8 cellular contexts compared by ENCODE assay signal in genomic region chr1:53838654-53838974, GRCh38. TPM values are rescaled to one million over a fixed set of nuclear protein-coding genes. Genes with fewer than 3 reads are reported as not detected.
DNase-seq lines count a peak whose midpoint lies in the region; ATAC-seq and TF ChIP-seq lines count a peak whose summit lies in the region.

No MANE protein-coding gene starts in this region.

- H3K36me3 ChIP-seq in CD8-positive, alpha-beta T cell (ENCODE audit: insufficient read depth, low read length): no peaks in the 10 kb centered on the region
- 0 out of 2 replicates have a peak, but pooled peaks cover 6% of the 10 kb centered on the region for H3K36me3 ChIP-seq in PC-3 (ENCODE audit: low read depth, low read length)

- H3K36me3 Mint-ChIP-seq in CD8-positive, alpha-beta T cell: peaks cover 9% of the 10 kb centered on the region
- H3K36me3 Mint-ChIP-seq in endothelial cell (ENCODE audit: low read depth, unreplicated experiment) (peaks cover 4% of the 10 kb centered on the region), osteocyte (ENCODE audit: unreplicated experiment) (no peaks in the 10 kb centered on the region)

- peak overlapping the region; percentile 87 for H3K4me2 ChIP-seq in PC-3 (ENCODE audit: low read length)

- H4K20me1 ChIP-seq in PC-3 (ENCODE audit: low read length): peaks cover 3% of the 10 kb centered on the region; the same call in 1 of the 2 replicates

- H3K4me3 ChIP-seq in CD8-positive, alpha-beta T cell (ENCODE audit: low read depth, low read length): peak overlapping the region; percentile 93
- peak overlapping the region; percentile 95 for H3K4me3 ChIP-seq in PC-3 (ENCODE audit: low read length)

- peak overlapping the region; percentile 91 for H3K27ac ChIP-seq in CD8-positive, alpha-beta T cell (ENCODE audit: low read depth, low read length)
- H3K27ac ChIP-seq in PC-3 (ENCODE audit: low read length): no peak overlapping the region; the same call in 1 of the 2 replicates

- peak overlapping the region; percentile 49 for H2AFZ ChIP-seq in PC-3 (ENCODE audit: low read length)

- H3K27ac Mint-ChIP-seq in CD8-positive, alpha-beta T cell: peak overlapping the region; percentile 98
- no peak overlapping the region for H3K27ac Mint-ChIP-seq in endothelial cell (ENCODE audit: unreplicated experiment)
- no peak overlapping the region for H3K27ac Mint-ChIP-seq in osteocyte (ENCODE audit: unreplicated experiment)

- peaks cover 3% of the 10 kb centered on the region for H3K27me3 Mint-ChIP-seq in CD8-positive, alpha-beta T cell (ENCODE audit: low read depth)
- H3K27me3 Mint-ChIP-seq in endothelial cell (ENCODE audit: unreplicated experiment): peaks cover 2% of the 10 kb centered on the region
- H3K27me3 Mint-ChIP-seq in osteocyte (ENCODE audit: unreplicated experiment): no peaks in the 10 kb centered on the region

- TF ChIP-seq CTCF in CD8-positive, alpha-beta T cell (IDR thresholded peaks at IDR 0.05): no peak
- TF ChIP-seq CTCF in PC-3 (conservative IDR thresholded peaks at IDR 0.05; ENCODE audit: low read depth, low read length) (no peak), endothelial cell (IDR thresholded peaks at IDR 0.05; ENCODE audit: unreplicated experiment) (no peak), osteocyte (IDR thresholded peaks at IDR 0.05) (no peak)

- no peak for ATAC-seq in CD8-positive, alpha-beta T cell
- no peak for ATAC-seq in PC-3
- ATAC-seq in HG02973 (IDR thresholded peaks at IDR 0.05; ENCODE audit: unreplicated experiment): no peak

- H3K4me1 Mint-ChIP-seq in CD8-positive, alpha-beta T cell (ENCODE audit: low read depth): peaks cover 24% of the 10 kb centered on the region
- H3K4me1 Mint-ChIP-seq in endothelial cell (ENCODE audit: unreplicated experiment) (peaks cover 7% of the 10 kb centered on the region), osteocyte (ENCODE audit: unreplicated experiment) (peaks cover 13% of the 10 kb centered on the region)

- peaks cover 45% of the 10 kb centered on the region for H3K79me2 ChIP-seq in PC-3 (ENCODE audit: low read length)

- no peaks in the 10 kb centered on the region for H3K9me3 ChIP-seq in CD8-positive, alpha-beta T cell (ENCODE audit: low read length)
- H3K9me3 ChIP-seq in PC-3 (ENCODE audit: low read length): 0 out of 2 replicates have a peak, but pooled peaks cover 3% of the 10 kb centered on the region

- POLR2A ChIA-PET in CD8-positive, alpha-beta T cell (lab: Charles Lee): interaction anchor here (0.6 to 1.6 kb wide), 6 partner anchors 9 to 214 kb away, joined by 3 to 4 read pairs (median 4); partner anchors contain the start of genes IFT25 and TMEM59
- POLR2A ChIA-PET in PC-3 (lab: Charles Lee; ENCODE audit: unreplicated experiment): no interaction called here

- no peak for DNase-seq in CD8-positive, alpha-beta T cell
- no peak for DNase-seq in PC-3
- DNase-seq in endothelial cell (ENCODE audit: low spot score): no peak
- DNase-seq in osteocyte (ENCODE audit: extremely low spot score, unreplicated experiment): no peak
- no peak for DNase-seq in NCI-H1436 treated with DMSO at 0.1 percent for 48 hours (lab: John Stamatoyannopoulos, UW)
- no peak for DNase-seq in DMS53 (lab: John Stamatoyannopoulos, UW)
- DNase-seq in GM03348 (ENCODE audit: low spot score): no peak

- CTCF ChIA-PET in CD8-positive, alpha-beta T cell (lab: Charles Lee): interaction anchor here (3.8 kb wide), 1 partner anchor 22 kb away, joined by 21 read pairs; no protein-coding TSS in a partner anchor
- CTCF ChIA-PET in PC-3 (lab: Charles Lee): no interaction called here

- H3K4me3 Mint-ChIP-seq in CD8-positive, alpha-beta T cell: peak overlapping the region; percentile 91
- peak overlapping the region; percentile 100 for H3K4me3 Mint-ChIP-seq in endothelial cell (ENCODE audit: unreplicated experiment)
- peak overlapping the region; percentile 95 for H3K4me3 Mint-ChIP-seq in osteocyte (ENCODE audit: unreplicated experiment)

- peaks cover 16% of the 10 kb centered on the region for H3K4me1 ChIP-seq in CD8-positive, alpha-beta T cell (ENCODE audit: insufficient read depth, low read length)
- H3K4me1 ChIP-seq in PC-3 (ENCODE audit: insufficient read depth, low read length): peaks cover 23% of the 10 kb centered on the region

- H3K27me3 ChIP-seq in CD8-positive, alpha-beta T cell (ENCODE audit: insufficient read depth, low read length): no peaks in the 10 kb centered on the region
- no peaks in the 10 kb centered on the region for H3K27me3 ChIP-seq in PC-3 (ENCODE audit: low read length)

- intact Hi-C loops in CD8-positive, alpha-beta T cell (cut with DNase I, micrococcal nuclease): loop anchor here (1.0 to 10.0 kb wide), 13 partner anchors 51 to 1784 kb away; partner anchors contain the start of genes CYB5RL (in 2 of the 2), MAGOH (in 2 of the 2), MRPL37 (in 2 of the 2) and TCEANC2 (in 2 of the 2)
- intact Hi-C loops in PC-3 (cut with micrococcal nuclease): loop anchor here (5.0 kb wide), 1 partner anchor 101 kb away; the partner anchor contains the start of gene GLIS1

- BruUV-seq in PC-3 (replicated peaks; lab: Mats Ljungman, UMichigan): no TSS peak

- peaks cover 3% of the 10 kb centered on the region for H3K9me3 Mint-ChIP-seq in CD8-positive, alpha-beta T cell
- peaks cover 4% of the 10 kb centered on the region for H3K9me3 Mint-ChIP-seq in endothelial cell (ENCODE audit: unreplicated experiment)
- H3K9me3 Mint-ChIP-seq in osteocyte (ENCODE audit: unreplicated experiment): no peaks in the 10 kb centered on the region

- H3K9me2 ChIP-seq in PC-3 (replicated peaks; ENCODE audit: low read length): no peaks in the 10 kb centered on the region

- H3F3A ChIP-seq in PC-3 (ENCODE audit: low read length, unreplicated experiment): peaks cover 7% of the 10 kb centered on the region

- peak overlapping the region; percentile 91 for H3K9ac ChIP-seq in PC-3 (ENCODE audit: low read length)

RNA-seq across cellular contexts. Expression of gene NDC1, which starts 0.5 kb away (rescaled TPM):
- 1 to 10 TPM; 6.1 to 6.6 TPM for total RNA-seq in CD8-positive, alpha-beta T cell
- total RNA-seq in PC-3 (2014; rRNA removed) (59.3 and 63.6 TPM in 2 replicates), endothelial cell (ENCODE audit: unreplicated experiment) (13.3 TPM), osteocyte (9.8 and 10.7 TPM in 2 replicates)

RNA-seq across cellular contexts. Expression of gene YIPF1, which starts 51.0 kb away (rescaled TPM):
- total RNA-seq in CD8-positive, alpha-beta T cell: 1 to 10 TPM; 4.6 to 5.4 TPM
- total RNA-seq in PC-3 (2014; rRNA removed) (21.1 and 22.7 TPM in 2 replicates), endothelial cell (ENCODE audit: unreplicated experiment) (26.3 TPM), osteocyte (25.3 and 25.6 TPM in 2 replicates)

RNA-seq across cellular contexts. Expression of gene DIO1, which starts 55.4 kb away (rescaled TPM):
- total RNA-seq in CD8-positive, alpha-beta T cell: not detected
- total RNA-seq in PC-3 (2014; rRNA removed) (not detected in 2 replicates), endothelial cell (ENCODE audit: unreplicated experiment) (not detected), osteocyte (not detected in 2 replicates)
